In genomic region chr5:143968071-143968878, GRCh38 we compare ENCODE assay signal across 8 cellular contexts.
DNase-seq lines count a peak whose midpoint lies in the region; ATAC-seq and TF ChIP-seq lines count a peak whose summit lies in the region.

No MANE protein-coding gene starts in this region.

- no peaks in the 10 kb centered on the region for H3K9me2 ChIP-seq in OCI-LY1 (ENCODE audit: low read depth, low read length)

- no peak overlapping the region for H3K27ac ChIP-seq in OCI-LY1 (ENCODE audit: low read depth, low read length, poor library complexity, severe bottlenecking)
- no peak overlapping the region for H3K27ac ChIP-seq in fibroblast of lung (ENCODE audit: insufficient read depth, low read length)
- no peak overlapping the region for H3K27ac ChIP-seq in substantia nigra (ENCODE audit: low read depth, low read length, poor library complexity, severe bottlenecking)
- no peak overlapping the region for H3K27ac ChIP-seq in body of pancreas

- H3K4me1 ChIP-seq in OCI-LY1 (ENCODE audit: insufficient read depth, low read length, severe bottlenecking) (no peaks in the 10 kb centered on the region), fibroblast of lung (ENCODE audit: control insufficient read depth, extremely low read depth, insufficient read depth, low read length) (peaks cover 4% of the 10 kb centered on the region), body of pancreas (no peaks in the 10 kb centered on the region)

- in situ Hi-C loops in ACHN (cut with HindIII; ENCODE audit: low pct_ligation_motif_present, low pct_unique_long_range_greater_than_20kb, low sequenced_read_pairs), result no loop called here

- H3K4me3 ChIP-seq in GM12864 (ENCODE audit: low read depth, low read length) (no peak overlapping the region), OCI-LY1 (ENCODE audit: low read depth, low read length, poor library complexity, severe bottlenecking) (no peak overlapping the region), fibroblast of lung (replicated peaks in 1 of 4; ENCODE audit: control extremely low read depth in 1 of 4, insufficient read depth in 1 of 4, low read depth in 3 of 4, low read length in 4 of 4) (no peak overlapping the region), body of pancreas (no peak overlapping the region)

- no peak overlapping the region for H3K4me2 ChIP-seq in OCI-LY1 (ENCODE audit: low read length)
- H3K4me2 ChIP-seq in fibroblast of lung (ENCODE audit: extremely low read depth, insufficient read depth, low read length), result no peak overlapping the region

- H3K79me2 ChIP-seq in OCI-LY1 (ENCODE audit: insufficient read depth, low read length), result no peaks in the 10 kb centered on the region
- no peaks in the 10 kb centered on the region for H3K79me2 ChIP-seq in fibroblast of lung (ENCODE audit: control insufficient read depth, insufficient read depth, low read length)

- TF ChIP-seq CTCF in GM12864 (IDR thresholded peaks at IDR 0.05; ENCODE audit: low read depth, low read length, missing control alignments) (peak; percentile 39), OCI-LY1 (IDR thresholded peaks at IDR 0.05; ENCODE audit: low read length) (peak; percentile 69), fibroblast of lung (conservative IDR thresholded peaks at IDR 0.05 in 1 of 2, IDR thresholded peaks at IDR 0.05 in 1 of 2; ENCODE audit: low read depth in 1 of 2, low read length in 2 of 2) (peak; percentile 32 to 41), body of pancreas (IDR thresholded peaks at IDR 0.05) (no peak)

- H3F3A ChIP-seq in OCI-LY1 (ENCODE audit: insufficient read depth, low read length), result no peaks in the 10 kb centered on the region

- H3K9ac ChIP-seq in OCI-LY1 (ENCODE audit: low read length) (no peak overlapping the region), fibroblast of lung (ENCODE audit: insufficient read depth, low read length) (no peak overlapping the region)

- H4K20me1 ChIP-seq in OCI-LY1 (ENCODE audit: insufficient read depth, low read length) (no peaks in the 10 kb centered on the region), fibroblast of lung (ENCODE audit: control insufficient read depth, extremely low read depth, insufficient read depth, low read length) (no peaks in the 10 kb centered on the region)

- intact Hi-C loops in body of pancreas (cut with DNase I), result no loop called here

- WGBS in body of pancreas, 2 donors, result 87 to 89% methylated on average over 3 of the region's 3 CpGs

- H3K36me3 ChIP-seq in OCI-LY1 (ENCODE audit: insufficient read depth, low read length) (no peaks in the 10 kb centered on the region), fibroblast of lung (ENCODE audit: control insufficient read depth, insufficient read depth, low read length) (no peaks in the 10 kb centered on the region), body of pancreas (replicated peaks in 1 of 2; ENCODE audit: insufficient read depth in 1 of 2, low read depth in 2 of 2) (no peaks in the 10 kb centered on the region)

- H3K9me3 ChIP-seq in OCI-LY1 (ENCODE audit: low read length) (no peaks in the 10 kb centered on the region), fibroblast of lung (ENCODE audit: control insufficient read depth, insufficient read depth, low read depth, low read length) (no peaks in the 10 kb centered on the region), body of pancreas (no peaks in the 10 kb centered on the region)

- no peak for TF ChIP-seq POLR2A in body of pancreas (IDR thresholded peaks at IDR 0.05)

- no peak overlapping the region for H2AFZ ChIP-seq in OCI-LY1 (ENCODE audit: low read length)
- no peak overlapping the region for H2AFZ ChIP-seq in fibroblast of lung (ENCODE audit: low read length)

- ATAC-seq in HG03439 (IDR thresholded peaks at IDR 0.05; ENCODE audit: unreplicated experiment), result peak; percentile 62
- ATAC-seq in body of pancreas, result no peak

- DNase-seq in ACHN (peak; percentile 46), GM12864 (ENCODE audit: low read depth) (peak; percentile 34), fibroblast of lung (ENCODE audit: low read depth in 2 of 2) (peak; percentile 72 to 73), renal cortical epithelial cell (ENCODE audit: low read depth) (peak; percentile 77), substantia nigra (lab: John Stamatoyannopoulos, UW) (no peak), body of pancreas (no peak)

- H3K27me3 ChIP-seq in OCI-LY1 (ENCODE audit: insufficient read depth, low read length), result no peaks in the 10 kb centered on the region
- H3K27me3 ChIP-seq in fibroblast of lung (ENCODE audit: control insufficient read depth, insufficient read depth, low read length), result no peaks in the 10 kb centered on the region
- H3K27me3 ChIP-seq in body of pancreas, result no peaks in the 10 kb centered on the region

Comparison
In these comparisons a context has a peak if more than half of its experiments do, and no peak if none do; other contexts are left out.
1. DNase-seq: peak in ACHN (single experiment), GM12864 (single experiment), fibroblast of lung (2 of 2) and renal cortical epithelial cell (single experiment); none in substantia nigra (0 of 49) and body of pancreas (0 of 4).
2. CTCF ChIP-seq: peak in GM12864 (single experiment), OCI-LY1 (single experiment) and fibroblast of lung (2 of 2); none in body of pancreas (0 of 7).